ENCODE assay signal across 11 cellular contexts in the genomic region with DNA sequence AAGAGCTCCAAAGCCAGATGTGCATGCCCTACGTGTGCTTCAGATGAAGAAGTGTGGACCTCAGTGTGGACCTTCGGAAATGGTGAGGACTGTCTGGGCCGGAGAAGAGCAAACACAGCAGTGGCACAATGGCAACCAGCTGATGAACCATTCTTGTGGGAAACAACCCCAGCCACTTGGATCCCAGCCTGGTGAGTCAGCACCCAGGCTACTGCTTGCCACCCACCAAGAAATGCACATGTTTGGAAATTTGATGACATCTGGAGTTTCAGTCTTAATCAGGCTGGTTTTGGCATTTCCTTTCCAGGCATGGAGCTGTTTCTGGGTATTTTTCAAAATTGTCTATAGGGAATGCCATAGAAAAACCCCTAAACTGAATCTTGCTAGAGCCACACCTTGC. TPM values are rescaled to one million over a fixed set of nuclear protein-coding genes. Genes with fewer than 3 reads are reported as not detected.
DNase-seq lines count a peak whose midpoint lies in the region; ATAC-seq, FAIRE-seq and TF ChIP-seq lines count a peak whose summit lies in the region.
"Had no signal": no experiment of that assay in that cellular context is flagged by ENCODE, and none has a peak within 500 bp of the region (broad histone marks: within the 10 kb centered on the region; RNA-seq: fewer than 3 reads in every experiment).

No MANE protein-coding gene starts in this region.

- no peaks in the 10 kb centered on the region for H3K9me3 ChIP-seq in left lung

- intact Hi-C loops in left lung (cut with DNase I), result no loop called here

- POLR2A ChIA-PET in WTC11 (lab: Charles Lee), result no interaction called here

- H3K36me3 Mint-ChIP-seq in activated naive CD4-positive, alpha-beta T cell treated with anti-CD3 and anti-CD28 coated beads, Interleukin-2, amount 50 U/mL, for 72 hours, result peaks cover 12 to 35% of the 10 kb centered on the region in 2 donors
- no peaks in the 10 kb centered on the region for H3K36me3 Mint-ChIP-seq in WTC11
- H3K36me3 Mint-ChIP-seq: naive B cell had no signal

- no peaks in the 10 kb centered on the region for H3K4me1 ChIP-seq in left lung

- no peak overlapping the region for H3K27ac ChIP-seq in left lung

- no peak overlapping the region for H3K4me3 Mint-ChIP-seq in WTC11
- H3K4me3 Mint-ChIP-seq: CD8-positive, alpha-beta memory T cell; naive B cell had no signal

- CTCF ChIA-PET in WTC11 (lab: Charles Lee), result no interaction called here

- H3K27ac Mint-ChIP-seq in activated naive CD4-positive, alpha-beta T cell treated with anti-CD3 and anti-CD28 coated beads, Interleukin-2, amount 50 U/mL, for 72 hours, result peak overlapping the region; percentile 26 to 40
- no peak overlapping the region for H3K27ac Mint-ChIP-seq in WTC11

- no peak for TF ChIP-seq CTCF in left lung (IDR thresholded peaks at IDR 0.05)
- TF ChIP-seq CTCF in WTC11 (IDR thresholded peaks at IDR 0.05), result no peak

- H3K27me3 Mint-ChIP-seq in WTC11 (ENCODE audit: low read depth), result no peaks in the 10 kb centered on the region; the same call in 1 of the 2 replicates

- H3K36me3 ChIP-seq in left lung, result no peaks in the 10 kb centered on the region

- peak; percentile 40 to 54 for ATAC-seq in activated naive CD4-positive, alpha-beta T cell treated with anti-CD3 and anti-CD28 coated beads, Interleukin-2, amount 50 U/mL, for 72 hours
- peak; percentile 21 for ATAC-seq in left lung
- no peak for ATAC-seq in WTC11

- no peaks in the 10 kb centered on the region for H3K4me1 Mint-ChIP-seq in WTC11

- H3K4me3 ChIP-seq in left lung, result no peak overlapping the region

- no peaks in the 10 kb centered on the region for H3K27me3 ChIP-seq in left lung

- peaks cover 10 to 34% of the 10 kb centered on the region in 2 donors for H3K9me3 Mint-ChIP-seq in activated naive CD4-positive, alpha-beta T cell treated with anti-CD3 and anti-CD28 coated beads, Interleukin-2, amount 50 U/mL, for 72 hours
- H3K9me3 Mint-ChIP-seq in WTC11, result peaks cover 49% of the 10 kb centered on the region

- DNase-seq in AG08395 (ENCODE audit: low spot score) (peak; percentile 82), HTR-8/SVneo (ENCODE audit: insufficient read length, low spot score) (peak; percentile 72), left lung (peak in 1 of 2 donors; percentile 43), superior temporal gyrus (ENCODE audit: extremely low spot score) (no peak), HuH-7.5 (ENCODE audit: low spot score) (no peak), NCI-H146 treated with DMSO at 0.1 percent for 48 hours (lab: John Stamatoyannopoulos, UW; ENCODE audit: unreplicated experiment) (no peak), WTC11 (ENCODE audit: low spot score) (no peak)
- peak; percentile 55 to 65 for DNase-seq in activated naive CD4-positive, alpha-beta T cell treated with anti-CD3 and anti-CD28 coated beads, Interleukin-2, amount 50 U/mL, for 72 hours (ENCODE audit: low spot score in 2 of 2)
- DNase-seq: CD8-positive, alpha-beta memory T cell; KG1; naive B cell had no signal

- peak; percentile 91 for FAIRE-seq in HTR-8/SVneo (lab: Jason Lieb, UNC)

TF ChIP-seq in WTC11, 78 proteins besides CTCF, POLR2A, EP300 and RAD21:
- no peak for TF ChIP-seq SOX15 (CRISPR knock-in tag; IDR thresholded peaks at IDR 0.05)
- no peak for TF ChIP-seq NR1H2 (CRISPR knock-in tag; IDR thresholded peaks at IDR 0.05)
- TF ChIP-seq, protein P1, sequence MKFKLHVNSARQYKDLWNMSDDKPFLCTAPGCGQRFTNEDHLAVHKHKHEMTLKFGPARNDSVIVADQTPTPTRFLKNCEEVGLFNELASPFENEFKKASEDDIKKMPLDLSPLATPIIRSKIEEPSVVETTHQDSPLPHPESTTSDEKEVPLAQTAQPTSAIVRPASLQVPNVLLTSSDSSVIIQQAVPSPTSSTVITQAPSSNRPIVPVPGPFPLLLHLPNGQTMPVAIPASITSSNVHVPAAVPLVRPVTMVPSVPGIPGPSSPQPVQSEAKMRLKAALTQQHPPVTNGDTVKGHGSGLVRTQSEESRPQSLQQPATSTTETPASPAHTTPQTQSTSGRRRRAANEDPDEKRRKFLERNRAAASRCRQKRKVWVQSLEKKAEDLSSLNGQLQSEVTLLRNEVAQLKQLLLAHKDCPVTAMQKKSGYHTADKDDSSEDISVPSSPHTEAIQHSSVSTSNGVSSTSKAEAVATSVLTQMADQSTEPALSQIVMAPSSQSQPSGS (CRISPR knock-in tag; IDR thresholded peaks at IDR 0.05; ENCODE audit: borderline replicate concordance, low read depth), result no peak
- TF ChIP-seq, protein P2, sequence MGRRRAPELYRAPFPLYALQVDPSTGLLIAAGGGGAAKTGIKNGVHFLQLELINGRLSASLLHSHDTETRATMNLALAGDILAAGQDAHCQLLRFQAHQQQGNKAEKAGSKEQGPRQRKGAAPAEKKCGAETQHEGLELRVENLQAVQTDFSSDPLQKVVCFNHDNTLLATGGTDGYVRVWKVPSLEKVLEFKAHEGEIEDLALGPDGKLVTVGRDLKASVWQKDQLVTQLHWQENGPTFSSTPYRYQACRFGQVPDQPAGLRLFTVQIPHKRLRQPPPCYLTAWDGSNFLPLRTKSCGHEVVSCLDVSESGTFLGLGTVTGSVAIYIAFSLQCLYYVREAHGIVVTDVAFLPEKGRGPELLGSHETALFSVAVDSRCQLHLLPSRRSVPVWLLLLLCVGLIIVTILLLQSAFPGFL (CRISPR knock-in tag; IDR thresholded peaks at IDR 0.05; ENCODE audit: borderline replicate concordance), result no peak
- no peak for TF ChIP-seq ZNF671 (CRISPR knock-in tag; IDR thresholded peaks at IDR 0.05)
- TF ChIP-seq ZNF396 (CRISPR knock-in tag; IDR thresholded peaks at IDR 0.05; ENCODE audit: borderline replicate concordance), result no peak
- TF ChIP-seq ELF4 (CRISPR knock-in tag; IDR thresholded peaks at IDR 0.05; ENCODE audit: low read depth), result no peak
- TF ChIP-seq CREB1 (CRISPR knock-in tag; IDR thresholded peaks at IDR 0.05), result no peak
- no peak for TF ChIP-seq CREM (CRISPR knock-in tag; IDR thresholded peaks at IDR 0.05)
- TF ChIP-seq MAX (CRISPR knock-in tag; IDR thresholded peaks at IDR 0.05), result no peak
- no peak for TF ChIP-seq FOXP4 (CRISPR knock-in tag; IDR thresholded peaks at IDR 0.05)
- TF ChIP-seq ZNF263 (CRISPR knock-in tag; IDR thresholded peaks at IDR 0.05; ENCODE audit: low read depth), result no peak
- TF ChIP-seq, protein P3, sequence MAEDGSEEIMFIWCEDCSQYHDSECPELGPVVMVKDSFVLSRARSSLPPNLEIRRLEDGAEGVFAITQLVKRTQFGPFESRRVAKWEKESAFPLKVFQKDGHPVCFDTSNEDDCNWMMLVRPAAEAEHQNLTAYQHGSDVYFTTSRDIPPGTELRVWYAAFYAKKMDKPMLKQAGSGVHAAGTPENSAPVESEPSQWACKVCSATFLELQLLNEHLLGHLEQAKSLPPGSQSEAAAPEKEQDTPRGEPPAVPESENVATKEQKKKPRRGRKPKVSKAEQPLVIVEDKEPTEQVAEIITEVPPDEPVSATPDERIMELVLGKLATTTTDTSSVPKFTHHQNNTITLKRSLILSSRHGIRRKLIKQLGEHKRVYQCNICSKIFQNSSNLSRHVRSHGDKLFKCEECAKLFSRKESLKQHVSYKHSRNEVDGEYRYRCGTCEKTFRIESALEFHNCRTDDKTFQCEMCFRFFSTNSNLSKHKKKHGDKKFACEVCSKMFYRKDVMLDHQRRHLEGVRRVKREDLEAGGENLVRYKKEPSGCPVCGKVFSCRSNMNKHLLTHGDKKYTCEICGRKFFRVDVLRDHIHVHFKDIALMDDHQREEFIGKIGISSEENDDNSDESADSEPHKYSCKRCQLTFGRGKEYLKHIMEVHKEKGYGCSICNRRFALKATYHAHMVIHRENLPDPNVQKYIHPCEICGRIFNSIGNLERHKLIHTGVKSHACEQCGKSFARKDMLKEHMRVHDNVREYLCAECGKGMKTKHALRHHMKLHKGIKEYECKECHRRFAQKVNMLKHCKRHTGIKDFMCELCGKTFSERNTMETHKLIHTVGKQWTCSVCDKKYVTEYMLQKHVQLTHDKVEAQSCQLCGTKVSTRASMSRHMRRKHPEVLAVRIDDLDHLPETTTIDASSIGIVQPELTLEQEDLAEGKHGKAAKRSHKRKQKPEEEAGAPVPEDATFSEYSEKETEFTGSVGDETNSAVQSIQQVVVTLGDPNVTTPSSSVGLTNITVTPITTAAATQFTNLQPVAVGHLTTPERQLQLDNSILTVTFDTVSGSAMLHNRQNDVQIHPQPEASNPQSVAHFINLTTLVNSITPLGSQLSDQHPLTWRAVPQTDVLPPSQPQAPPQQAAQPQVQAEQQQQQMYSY (CRISPR knock-in tag; IDR thresholded peaks at IDR 0.05), result no peak
- no peak for TF ChIP-seq TP53 (CRISPR knock-in tag; IDR thresholded peaks at IDR 0.05)
- no peak for TF ChIP-seq ZNF317 (CRISPR knock-in tag; IDR thresholded peaks at IDR 0.05; ENCODE audit: borderline replicate concordance, low read depth)
- TF ChIP-seq, protein P4, sequence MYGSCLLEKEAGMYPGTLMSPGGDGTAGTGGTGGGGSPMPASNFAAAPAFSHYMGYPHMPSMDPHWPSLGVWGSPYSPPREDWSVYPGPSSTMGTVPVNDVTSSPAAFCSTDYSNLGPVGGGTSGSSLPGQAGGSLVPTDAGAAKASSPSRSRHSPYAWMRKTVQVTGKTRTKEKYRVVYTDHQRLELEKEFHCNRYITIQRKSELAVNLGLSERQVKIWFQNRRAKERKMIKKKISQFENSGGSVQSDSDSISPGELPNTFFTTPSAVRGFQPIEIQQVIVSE (CRISPR knock-in tag; IDR thresholded peaks at IDR 0.05; ENCODE audit: borderline replicate concordance), result no peak

RNA-seq across cellular contexts. Expression of gene DYNLRB2, which starts 42.7 kb away (rescaled TPM):
- not detected for total RNA-seq in activated naive CD4-positive, alpha-beta T cell treated with anti-CD3 and anti-CD28 coated beads, Interleukin-2, amount 50 U/mL, for 72 hours
- 1 to 10 TPM in 1 of 2 donors, not detected in 1; 5.3 TPM for total RNA-seq in left lung
- not detected in 3 replicates for total RNA-seq in WTC11 (2021)

Comparison
In these comparisons a context has a peak if more than half of its experiments do, and no peak if none do; other contexts are left out.
1. DNase-seq: peak in AG08395 (single experiment), HTR-8/SVneo (single experiment) and activated naive CD4-positive, alpha-beta T cell treated with anti-CD3 and anti-CD28 coated beads, Interleukin-2, amount 50 U/mL, for 72 hours (2 of 2); none in superior temporal gyrus (single experiment), HuH-7.5 (single experiment), NCI-H146 treated with DMSO at 0.1 percent for 48 hours (single experiment) and WTC11 (single experiment).